Comparison of ENCODE assay signal across 8 cellular contexts in the genomic region with DNA sequence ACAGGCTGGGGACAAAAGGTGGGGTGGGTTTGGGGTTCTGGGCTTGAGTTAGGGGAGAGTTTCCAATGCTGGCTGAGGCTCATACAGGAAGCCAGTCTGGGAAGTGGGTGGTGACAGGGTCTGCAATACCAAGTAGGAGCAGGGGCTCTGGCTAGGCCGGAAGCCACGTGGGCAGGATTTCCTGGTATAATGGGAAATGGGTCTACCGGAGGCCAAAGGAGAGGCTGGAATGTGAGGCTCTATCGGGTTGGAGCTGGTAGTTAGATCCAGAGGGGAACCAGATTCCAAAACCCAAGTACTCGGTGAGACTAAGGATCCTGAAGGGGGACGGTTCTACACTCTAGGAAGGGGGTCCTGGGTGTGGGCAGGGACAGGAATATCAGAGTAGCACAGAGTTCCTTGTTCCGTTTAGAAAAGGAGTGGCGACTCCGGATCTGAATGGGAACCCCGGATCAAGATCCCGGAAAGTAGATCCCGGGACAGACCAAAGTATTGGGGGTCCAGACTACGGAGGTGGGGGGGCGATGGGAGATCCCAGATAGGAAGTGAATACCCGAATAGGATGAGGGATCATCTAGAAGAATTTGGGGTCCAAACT. TPM values are rescaled to one million over a fixed set of nuclear protein-coding genes. Genes with fewer than 3 reads are reported as not detected.
DNase-seq lines count a peak whose midpoint lies in the region; ATAC-seq and TF ChIP-seq lines count a peak whose summit lies in the region.

No MANE protein-coding gene starts in this region.

- peak overlapping the region; percentile 69 for H3K27ac ChIP-seq in SK-N-MC
- peak overlapping the region; percentile 75 to 90 (median 86) for H3K27ac ChIP-seq in esophagus muscularis mucosa (replicated peaks in 1 of 4)

- H3K4me3 ChIP-seq in SK-N-MC, result peak overlapping the region; percentile 97
- peak overlapping the region; percentile 81 to 99 (median 92) for H3K4me3 ChIP-seq in esophagus muscularis mucosa

- no peak for TF ChIP-seq EP300 in esophagus muscularis mucosa (IDR thresholded peaks at IDR 0.05)

- intact Hi-C loops in esophagus muscularis mucosa (cut with DNase I), result loop anchor here (10.0 kb wide), 1 partner anchor 162 kb away; the partner anchor contains the start of genes CDKN2D and KRI1

- peaks cover 0 to 33% (median 12%) of the 10 kb centered on the region in 4 donors for H3K27me3 ChIP-seq in esophagus muscularis mucosa

- WGBS in esophagus muscularis mucosa, result 2% methylated on average over 15 of the region's 15 CpGs

- peaks cover 2% of the 10 kb centered on the region for H3K36me3 Mint-ChIP-seq in osteocyte (ENCODE audit: unreplicated experiment)

- H3K9ac ChIP-seq in SK-N-MC (ENCODE audit: insufficient read length), result peak overlapping the region; percentile 97

- H3K4me1 Mint-ChIP-seq in osteocyte (ENCODE audit: unreplicated experiment), result peaks cover 29% of the 10 kb centered on the region

- H3K27me3 Mint-ChIP-seq in osteocyte (ENCODE audit: unreplicated experiment), result peaks cover 5% of the 10 kb centered on the region

- no peak for TF ChIP-seq POLR2A in esophagus muscularis mucosa (IDR thresholded peaks at IDR 0.05; ENCODE audit: low read depth)

- peaks cover 28% of the 10 kb centered on the region for H3K36me3 ChIP-seq in SK-N-MC (ENCODE audit: insufficient read depth, low read length)
- H3K36me3 ChIP-seq in esophagus muscularis mucosa, result peaks cover 0 to 13% (median 1%) of the 10 kb centered on the region in 4 donors

- H3K27ac Mint-ChIP-seq in osteocyte (ENCODE audit: unreplicated experiment), result peak overlapping the region; percentile 85

- no peak for ATAC-seq in GM21360 (IDR thresholded peaks at IDR 0.05; ENCODE audit: unreplicated experiment)

- no peaks in the 10 kb centered on the region for H3K9me3 ChIP-seq in SK-N-MC (ENCODE audit: low read depth, low read length)
- no peaks in the 10 kb centered on the region for H3K9me3 ChIP-seq in esophagus muscularis mucosa

- no peaks in the 10 kb centered on the region for H3K9me3 Mint-ChIP-seq in osteocyte (ENCODE audit: unreplicated experiment)

- H3K4me3 Mint-ChIP-seq in osteocyte (ENCODE audit: unreplicated experiment), result peak overlapping the region; percentile 92

- no peak for TF ChIP-seq CTCF in esophagus muscularis mucosa (IDR thresholded peaks at IDR 0.05)
- no peak for TF ChIP-seq CTCF in osteocyte (IDR thresholded peaks at IDR 0.05)

- DNase-seq in NCI-H748 (lab: John Stamatoyannopoulos, UW; ENCODE audit: unreplicated experiment) (peak; percentile 29), NCI-H748 treated with DMSO at 0.1 percent for 48 hours (lab: John Stamatoyannopoulos, UW) (no peak), SK-N-MC (ENCODE audit: low read depth, low spot score) (no peak), esophagus muscularis mucosa (ENCODE audit: extremely low spot score) (no peak), osteocyte (ENCODE audit: extremely low spot score, unreplicated experiment) (no peak), hippocampal formation (lab: John Stamatoyannopoulos, UW) (no peak), GM19238 (ENCODE audit: insufficient read length, low spot score) (no peak)

- peaks cover 58 to 73% (median 66%) of the 10 kb centered on the region in 4 donors for H3K4me1 ChIP-seq in esophagus muscularis mucosa

RNA-seq across cellular contexts. Expression of gene CDC37, which starts 0.8 kb away (rescaled TPM):
- 100 to 1,000 TPM; 131 to 176 (median 160) TPM for total RNA-seq in esophagus muscularis mucosa
- total RNA-seq in osteocyte, result 143 and 148 TPM in 2 replicates

RNA-seq across cellular contexts. Expression of gene PDE4A, which starts 17.8 kb away (rescaled TPM):
- total RNA-seq in esophagus muscularis mucosa, result 10 to 100 TPM; 11.6 to 24.5 (median 14.1) TPM
- 12.4 and 12.7 TPM in 2 replicates for total RNA-seq in osteocyte

RNA-seq across cellular contexts. Expression of gene TYK2, which starts 22.2 kb away (rescaled TPM):
- total RNA-seq in esophagus muscularis mucosa (10 to 100 TPM; 50.5 to 71.6 (median 65.9) TPM), osteocyte (117 and 136 TPM in 2 replicates)
